14 cellular contexts compared by ENCODE assay signal in the genomic region with DNA sequence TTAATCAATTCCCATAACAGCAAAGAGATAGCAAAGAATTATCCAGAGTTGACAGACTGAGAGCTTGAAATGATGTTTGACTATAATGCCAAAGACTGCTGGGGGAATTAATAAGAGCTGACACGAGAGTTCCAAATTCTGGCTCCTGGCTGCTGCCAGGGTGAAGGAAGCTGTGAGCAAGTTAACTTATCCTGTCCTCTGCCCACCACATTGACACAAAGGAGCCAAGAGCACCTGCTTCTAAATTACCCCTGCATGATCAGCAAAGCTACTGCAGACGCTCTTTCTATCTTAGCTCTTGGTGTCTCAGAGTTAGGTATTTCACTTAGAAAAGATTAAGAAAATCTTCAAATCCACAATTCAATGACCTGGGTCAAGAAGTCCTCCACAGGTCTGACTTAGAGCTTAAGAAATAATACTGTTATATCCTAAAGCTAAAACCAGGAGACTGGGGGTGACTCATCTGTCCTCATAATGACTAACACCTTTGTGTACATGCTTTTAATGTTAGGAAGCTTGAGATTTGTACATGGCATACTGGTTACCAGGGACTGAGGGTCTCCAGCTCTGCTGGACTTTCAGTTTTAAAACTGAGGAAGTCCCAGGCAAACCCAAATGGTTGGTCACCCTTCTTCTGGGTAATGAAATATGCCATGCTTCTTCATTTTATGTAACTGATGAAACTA.
DNase-seq lines count a peak whose midpoint lies in the region; ATAC-seq and TF ChIP-seq lines count a peak whose summit lies in the region.
"Had no signal": no experiment of that assay in that cellular context is flagged by ENCODE, and none has a peak within 500 bp of the region (broad histone marks: within the 10 kb centered on the region; RNA-seq: fewer than 3 reads in every experiment).

No MANE protein-coding gene starts in this region.

- ATAC-seq in HG03571 (IDR thresholded peaks at IDR 0.05; ENCODE audit: unreplicated experiment): no peak
- no peak for ATAC-seq in HG02870 (IDR thresholded peaks at IDR 0.05; ENCODE audit: unreplicated experiment)
- ATAC-seq: natural killer cell, upper lobe of right lung had no signal

- TF ChIP-seq CTCF in AG10803 (conservative IDR thresholded peaks at IDR 0.05; ENCODE audit: low read length): no peak

- H3K4me3 ChIP-seq in AG10803 (ENCODE audit: low read length): no peak overlapping the region
- H3K4me3 ChIP-seq: upper lobe of right lung had no signal

- DNase-seq in AG10803 (ENCODE audit: low read depth) (peak; percentile 40), HPDE6-E6E7 (ENCODE audit: extremely low spot score) (peak; percentile 50), amniotic epithelial cell (ENCODE audit: low read depth) (peak; percentile 74), iris pigment epithelial cell (ENCODE audit: low read depth) (peak; percentile 72), COR-L47 (lab: John Stamatoyannopoulos, UW) (no peak), DMS114 treated with DMSO at 0.1 percent for 48 hours (lab: John Stamatoyannopoulos, UW; ENCODE audit: unreplicated experiment) (no peak)
- DNase-seq: anterior cingulate cortex, C1 segment of cervical spinal cord, erythroblast, immature natural killer cell, natural killer cell, upper lobe of right lung had no signal

Comparison
In these comparisons a context has a peak if more than half of its experiments do, and no peak if none do; other contexts are left out.
1. DNase-seq: peak in AG10803 (single experiment), HPDE6-E6E7 (single experiment), amniotic epithelial cell (single experiment) and iris pigment epithelial cell (single experiment); none in COR-L47 (single experiment) and DMS114 treated with DMSO at 0.1 percent for 48 hours (single experiment).